Comparison of ENCODE assay signal across 8 cellular contexts in the genomic region with DNA sequence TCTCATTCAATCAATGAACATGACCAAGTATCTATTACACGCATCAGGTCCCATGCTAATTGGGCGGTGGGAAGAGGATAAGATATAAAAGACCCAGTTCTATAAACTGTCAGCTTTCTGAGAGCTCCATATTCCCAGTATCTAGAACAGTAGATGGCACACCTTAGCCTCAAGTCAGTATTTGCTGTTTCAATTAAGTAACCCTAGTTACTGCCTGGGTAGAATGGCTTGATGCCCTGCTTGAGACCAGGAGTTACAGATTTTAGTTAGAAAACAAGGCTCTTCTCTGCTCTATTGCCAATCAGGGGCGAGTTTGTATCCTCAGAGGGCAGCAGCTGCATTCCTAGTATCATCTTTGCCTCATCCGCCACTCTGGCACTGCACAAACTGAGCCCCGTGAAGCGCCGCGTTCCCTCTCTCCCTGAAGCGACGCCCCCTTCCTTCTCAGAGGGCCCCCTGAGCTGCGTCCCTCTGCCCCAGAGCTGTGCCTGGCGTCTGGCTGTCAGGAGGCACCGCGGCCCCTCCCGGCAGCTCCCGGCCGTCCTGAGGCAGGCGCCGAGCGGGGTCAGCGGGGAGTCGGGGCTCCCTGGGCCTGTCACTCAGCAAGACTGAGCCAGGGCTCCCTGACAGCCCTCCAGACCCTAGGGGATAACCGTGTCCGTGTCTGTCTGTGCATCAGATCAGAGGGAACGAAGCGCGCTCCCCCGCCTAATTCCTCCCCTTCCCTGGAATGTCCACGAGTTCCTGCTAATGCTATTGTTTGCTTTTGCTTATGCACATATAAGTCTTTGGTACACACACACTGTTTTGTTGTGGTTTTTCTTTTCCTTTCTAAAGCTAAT.
A peak's percentile ranks its signal among the peaks of the same experiment; 100 is the strongest.
DNase-seq lines count a peak whose midpoint lies in the region; ATAC-seq and TF ChIP-seq lines count a peak whose summit lies in the region.

No MANE protein-coding gene starts in this region.

- no peaks in the 10 kb centered on the region for H3K27me3 ChIP-seq in breast epithelium
- peaks cover 9% of the 10 kb centered on the region for H3K27me3 ChIP-seq in CD8-positive, alpha-beta T cell (ENCODE audit: insufficient read depth, low read length)

- H3K9me3 ChIP-seq in breast epithelium: no peaks in the 10 kb centered on the region
- H3K9me3 ChIP-seq in CD8-positive, alpha-beta T cell (ENCODE audit: low read length): no peaks in the 10 kb centered on the region

- TF ChIP-seq POLR2A in breast epithelium (IDR thresholded peaks at IDR 0.05): no peak

- H3K9me3 Mint-ChIP-seq in stimulated activated memory B cell treated with anti-CD40 and anti-IgM and Interleukin-4, amounts not matched to agents 10 μg/mL and 1 μg/mL and 100 μg/mL, for 72 hours: no peaks in the 10 kb centered on the region
- no peaks in the 10 kb centered on the region for H3K9me3 Mint-ChIP-seq in CD8-positive, alpha-beta T cell

- H3K27me3 Mint-ChIP-seq in stimulated activated memory B cell treated with anti-CD40 and anti-IgM and Interleukin-4, amounts not matched to agents 10 μg/mL and 1 μg/mL and 100 μg/mL, for 72 hours: peaks cover 9% of the 10 kb centered on the region
- H3K27me3 Mint-ChIP-seq in CD8-positive, alpha-beta T cell (ENCODE audit: low read depth): peaks cover 28% of the 10 kb centered on the region

- DNase-seq in HFF-Myc (ENCODE audit: extremely low read depth, low read depth) (no peak), breast epithelium (ENCODE audit: low spot score in 2 of 2) (no peak), islet precursor cell (peak; percentile 78), NCI-H2081 treated with DMSO at 0.1 percent for 48 hours (lab: John Stamatoyannopoulos, UW) (no peak), NCI-H446 (lab: John Stamatoyannopoulos, UW) (no peak)
- DNase-seq in CD8-positive, alpha-beta T cell: no peak

- no peaks in the 10 kb centered on the region for H3K4me1 ChIP-seq in breast epithelium
- H3K4me1 ChIP-seq in CD8-positive, alpha-beta T cell (ENCODE audit: insufficient read depth, low read length): no peaks in the 10 kb centered on the region

- no peaks in the 10 kb centered on the region for H3K36me3 Mint-ChIP-seq in stimulated activated memory B cell treated with anti-CD40 and anti-IgM and Interleukin-4, amounts not matched to agents 10 μg/mL and 1 μg/mL and 100 μg/mL, for 72 hours
- no peaks in the 10 kb centered on the region for H3K36me3 Mint-ChIP-seq in CD8-positive, alpha-beta T cell

- no peaks in the 10 kb centered on the region for H3K4me1 Mint-ChIP-seq in stimulated activated memory B cell treated with anti-CD40 and anti-IgM and Interleukin-4, amounts not matched to agents 10 μg/mL and 1 μg/mL and 100 μg/mL, for 72 hours
- H3K4me1 Mint-ChIP-seq in CD8-positive, alpha-beta T cell (ENCODE audit: low read depth): peaks cover 7% of the 10 kb centered on the region

- TF ChIP-seq CTCF in HFF-Myc (IDR thresholded peaks at IDR 0.05; ENCODE audit: low read depth, low read length, missing control alignments) (no peak), breast epithelium (IDR thresholded peaks at IDR 0.05) (no peak)
- TF ChIP-seq CTCF in CD8-positive, alpha-beta T cell (IDR thresholded peaks at IDR 0.05): no peak

- H3K27ac Mint-ChIP-seq in stimulated activated memory B cell treated with anti-CD40 and anti-IgM and Interleukin-4, amounts not matched to agents 10 μg/mL and 1 μg/mL and 100 μg/mL, for 72 hours: no peak overlapping the region
- no peak overlapping the region for H3K27ac Mint-ChIP-seq in CD8-positive, alpha-beta T cell

- intact Hi-C loops in breast epithelium (cut with DNase I; ENCODE audit: low total_unique reads): no loop called here
- intact Hi-C loops in CD8-positive, alpha-beta T cell (cut with DNase I, micrococcal nuclease): no loop called here

- no peaks in the 10 kb centered on the region for H3K36me3 ChIP-seq in breast epithelium
- no peaks in the 10 kb centered on the region for H3K36me3 ChIP-seq in CD8-positive, alpha-beta T cell (ENCODE audit: insufficient read depth, low read length)

- CTCF ChIA-PET in CD8-positive, alpha-beta T cell (lab: Charles Lee): no interaction called here

- ATAC-seq in stimulated activated memory B cell treated with anti-CD40 and anti-IgM and Interleukin-4, amounts not matched to agents 10 μg/mL and 1 μg/mL and 100 μg/mL, for 72 hours: peak; percentile 54
- ATAC-seq in HG03039 (IDR thresholded peaks at IDR 0.05; ENCODE audit: unreplicated experiment): no peak
- no peak for ATAC-seq in CD8-positive, alpha-beta T cell

- H3K27ac ChIP-seq in breast epithelium: peak overlapping the region; percentile 3 to 33
- no peak overlapping the region for H3K27ac ChIP-seq in CD8-positive, alpha-beta T cell (ENCODE audit: low read depth, low read length)

- H3K4me3 ChIP-seq in HFF-Myc (replicated peaks; ENCODE audit: low read depth, low read length) (peak overlapping the region; percentile 43), breast epithelium (peak overlapping the region; percentile 36 to 64 (median 53))
- no peak overlapping the region for H3K4me3 ChIP-seq in CD8-positive, alpha-beta T cell (ENCODE audit: low read depth, low read length)

- H3K4me3 Mint-ChIP-seq in stimulated activated memory B cell treated with anti-CD40 and anti-IgM and Interleukin-4, amounts not matched to agents 10 μg/mL and 1 μg/mL and 100 μg/mL, for 72 hours: no peak overlapping the region
- no peak overlapping the region for H3K4me3 Mint-ChIP-seq in CD8-positive, alpha-beta T cell

- POLR2A ChIA-PET in CD8-positive, alpha-beta T cell (lab: Charles Lee): no interaction called here
